In the genomic region with DNA sequence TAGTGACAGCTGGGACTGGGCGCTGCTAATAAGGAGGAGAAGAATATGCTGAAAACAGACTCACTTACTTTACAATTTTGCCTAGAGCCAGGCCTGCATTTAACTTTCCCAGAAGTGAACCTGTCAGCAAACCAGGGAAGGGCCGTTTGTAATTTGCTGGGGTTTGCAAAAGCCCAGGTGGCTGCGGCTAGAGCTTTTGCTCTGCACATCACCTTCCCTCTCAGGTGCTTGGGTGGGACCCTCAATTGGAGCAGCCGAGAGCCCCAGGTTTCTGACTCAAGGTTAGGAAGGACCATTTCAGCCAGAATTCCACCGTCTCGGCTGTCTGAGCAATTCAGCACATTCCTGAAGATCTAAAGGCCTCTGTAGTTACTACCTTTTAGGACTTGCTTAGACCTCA, we compare ENCODE assay signal across 1 cellular context.
TF ChIP-seq lines count a peak whose summit lies in the region.

No MANE protein-coding gene starts in this region.

TF ChIP-seq in K562, 482 proteins besides CTCF, POLR2A, EP300 and RAD21 (continued from another document):
- TF ChIP-seq FOS (IDR thresholded peaks at IDR 0.05; ENCODE audit: extremely low read depth, insufficient read length) (no peak), POLR2AphosphoS2 (IDR thresholded peaks at IDR 0.05; ENCODE audit: low read length) (no peak), ETV6 (IDR thresholded peaks at IDR 0.05; ENCODE audit: borderline replicate concordance in 1 of 2, low read depth in 2 of 2, low read length in 1 of 2) (no peak), ETV6 (CRISPR knock-in tag; IDR thresholded peaks at IDR 0.05; ENCODE audit: borderline replicate concordance) (no peak)
- TF ChIP-seq, protein P1, sequence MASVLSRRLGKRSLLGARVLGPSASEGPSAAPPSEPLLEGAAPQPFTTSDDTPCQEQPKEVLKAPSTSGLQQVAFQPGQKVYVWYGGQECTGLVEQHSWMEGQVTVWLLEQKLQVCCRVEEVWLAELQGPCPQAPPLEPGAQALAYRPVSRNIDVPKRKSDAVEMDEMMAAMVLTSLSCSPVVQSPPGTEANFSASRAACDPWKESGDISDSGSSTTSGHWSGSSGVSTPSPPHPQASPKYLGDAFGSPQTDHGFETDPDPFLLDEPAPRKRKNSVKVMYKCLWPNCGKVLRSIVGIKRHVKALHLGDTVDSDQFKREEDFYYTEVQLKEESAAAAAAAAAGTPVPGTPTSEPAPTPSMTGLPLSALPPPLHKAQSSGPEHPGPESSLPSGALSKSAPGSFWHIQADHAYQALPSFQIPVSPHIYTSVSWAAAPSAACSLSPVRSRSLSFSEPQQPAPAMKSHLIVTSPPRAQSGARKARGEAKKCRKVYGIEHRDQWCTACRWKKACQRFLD (CRISPR knock-in tag; IDR thresholded peaks at IDR 0.05) = 0 out of 2 replicates have a peak, but pooled peaks have one; percentile 1
